22 cellular contexts compared by ENCODE assay signal in genomic region chr3:188326111-188326510, GRCh38.
DNase-seq lines count a peak whose midpoint lies in the region; ATAC-seq and TF ChIP-seq lines count a peak whose summit lies in the region.
"Had no signal": no experiment of that assay in that cellular context is flagged by ENCODE, and none has a peak within 500 bp of the region (broad histone marks: within the 10 kb centered on the region; RNA-seq: fewer than 3 reads in every experiment).

No MANE protein-coding gene starts in this region.

- H3K9me2 ChIP-seq in SK-N-SH (no peaks in the 10 kb centered on the region), MM.1S (replicated peaks; ENCODE audit: insufficient read depth, low read length) (no peaks in the 10 kb centered on the region)

- DNase-seq in SK-N-SH (no peak), dorsolateral prefrontal cortex (no peak), aorta (no peak), UCSD-AML1 (lab: John Stamatoyannopoulos, UW; ENCODE audit: unreplicated experiment) (no peak), foreskin fibroblast (no peak), MM.1S (no peak)
- DNase-seq: 8988T; activated CD4-positive, alpha-beta T cell treated with anti-CD3 and anti-CD28 coated beads, Interleukin-2, amount 10 ng/mL, durations not matched to agents 7 days and 5 days; activated gamma-delta T cell; dermis blood vessel endothelial cell; DMS 273 treated with DMSO at 0.1 percent for 48 hours; NCI-H1436; NCI-H345; ovary; RPMI8226; stimulated activated CD4-positive, alpha-beta T cell treated with anti-CD3 and anti-CD28 coated beads, Interleukin-4, amount 100 ng/mL, for 4 hours; substantia nigra had no signal

- peaks cover 87% of the 10 kb centered on the region for H3K79me2 ChIP-seq in SK-N-SH (ENCODE audit: insufficient read depth)
- no peaks in the 10 kb centered on the region for H3K79me2 ChIP-seq in MM.1S (ENCODE audit: low read length)

- H3K36me3 ChIP-seq in SK-N-SH (replicated peaks in 1 of 2; ENCODE audit: control insufficient read depth in 1 of 2, insufficient read depth in 2 of 2, low read length in 1 of 2) (peaks cover 0 to 30% of the 10 kb centered on the region in 2 experiments), mesodermal cell (ENCODE audit: control insufficient read depth, insufficient read depth, low read length) (peaks cover 23% of the 10 kb centered on the region), aorta (ENCODE audit: control insufficient read depth in 1 of 2, insufficient read depth in 2 of 2, low read length in 1 of 2) (peaks cover 1 to 5% of the 10 kb centered on the region in 2 donors), MM.1S (replicated peaks; ENCODE audit: insufficient read depth, low read length) (no peaks in the 10 kb centered on the region)
- H3K36me3 ChIP-seq: ovary had no signal

- H2AFZ ChIP-seq in SK-N-SH (ENCODE audit: low read depth) (no peak overlapping the region), MM.1S (ENCODE audit: low read length) (no peak overlapping the region)

- H4K20me1 ChIP-seq in SK-N-SH (ENCODE audit: insufficient read depth) = no peaks in the 10 kb centered on the region
- no peaks in the 10 kb centered on the region for H4K20me1 ChIP-seq in MM.1S (ENCODE audit: insufficient read depth, low read length)

- H3K9ac ChIP-seq in SK-N-SH (no peak overlapping the region), MM.1S (ENCODE audit: low read length) (no peak overlapping the region)

- TF ChIP-seq RAD21 in SK-N-SH (IDR thresholded peaks at IDR 0.05; ENCODE audit: low read length) = no peak

- TF ChIP-seq CTCF in SK-N-SH (IDR thresholded peaks at IDR 0.05) (no peak), dorsolateral prefrontal cortex (IDR thresholded peaks at IDR 0.05 in 54 of 56, conservative IDR thresholded peaks at IDR 0.05 in 2 of 56; ENCODE audit: low read depth in 1 of 56, partially characterized antibody in 56 of 56) (no peak), foreskin fibroblast (IDR thresholded peaks at IDR 0.05; ENCODE audit: low read depth, low read length) (no peak), MM.1S (IDR thresholded peaks at IDR 0.05; ENCODE audit: low read length) (no peak)

- H3F3A ChIP-seq in SK-N-SH (replicated peaks; ENCODE audit: insufficient read depth) = peaks cover 6% of the 10 kb centered on the region
- no peaks in the 10 kb centered on the region for H3F3A ChIP-seq in MM.1S (ENCODE audit: insufficient read depth, low read length)

- H3K27me3 ChIP-seq in SK-N-SH (ENCODE audit: insufficient read depth) (no peaks in the 10 kb centered on the region), dorsolateral prefrontal cortex (no peaks in the 10 kb centered on the region), aorta (ENCODE audit: control insufficient read depth in 1 of 2, insufficient read depth in 2 of 2, low read length in 1 of 2) (no peaks in the 10 kb centered on the region), MM.1S (replicated peaks; ENCODE audit: insufficient read depth, low read length) (no peaks in the 10 kb centered on the region)
- H3K27me3 ChIP-seq: ovary had no signal

- ATAC-seq in SK-N-SH treated with all-trans-retinoic acid at 6 μM for 48 hours = peak; percentile 34; the same call in 1 of the 3 replicates
- ATAC-seq in aorta (ENCODE audit: low FRiP score) = peak; percentile 81

- TF ChIP-seq EP300 in SK-N-SH (IDR thresholded peaks at IDR 0.05; ENCODE audit: borderline replicate concordance in 1 of 2, low read depth in 1 of 2, low read length in 1 of 2) = no peak

- H3K27ac ChIP-seq in SK-N-SH (ENCODE audit: low read depth in 2 of 2, low read length in 1 of 2) (peak overlapping the region in 1 of 2 experiments; percentile 19; a peak in 1 of 4 replicates), dorsolateral prefrontal cortex (peak overlapping the region in 34 of 59 donors; percentile 6 to 72 (median 54)), mesodermal cell (ENCODE audit: low read depth, low read length, severe bottlenecking) (peak overlapping the region; percentile 52), aorta (ENCODE audit: low read depth in 1 of 2, low read length in 2 of 2) (peak overlapping the region; percentile 51 to 93), MM.1S (ENCODE audit: low read length) (no peak overlapping the region)
- H3K27ac ChIP-seq: C4-2B, epithelial cell of prostate, ovary, skin epidermis had no signal

- H3K4me3 ChIP-seq in SK-N-SH (ENCODE audit: low read depth in 2 of 2, low read length in 1 of 2) = no peak overlapping the region
- H3K4me3 ChIP-seq in dorsolateral prefrontal cortex = peak overlapping the region in 20 of 59 donors; percentile 1 to 40 (median 18)
- H3K4me3 ChIP-seq in mesodermal cell (ENCODE audit: extremely low read depth, insufficient read depth, low read length, poor library complexity, severe bottlenecking) = no peak overlapping the region
- H3K4me3 ChIP-seq in aorta (ENCODE audit: low read length in 2 of 2) = peak overlapping the region in 1 of 2 donors; percentile 10
- H3K4me3 ChIP-seq in foreskin fibroblast (ENCODE audit: low read depth in 1 of 2, low read length in 2 of 2) = no peak overlapping the region
- H3K4me3 ChIP-seq in MM.1S (ENCODE audit: low read length) = no peak overlapping the region
- H3K4me3 ChIP-seq: ovary, skin epidermis had no signal

- intact Hi-C loops in dorsolateral prefrontal cortex (cut with DNase I) (no loop called here), aorta (cut with DNase I) (no loop called here)

- CTCF ChIA-PET in SK-N-SH (lab: Yijun Ruan, JAX) = interaction anchor here (1.0 kb wide), 1 partner anchor 52 kb away, joined by 3 read pairs; no protein-coding TSS in a partner anchor

- POLR2A ChIA-PET in SK-N-SH (lab: Yijun Ruan, JAX) = no interaction called here

- WGBS in SK-N-SH (ENCODE audit: low lambda C conversion rate) = 81% methylated on average over 9 of the region's 9 CpGs
- WGBS in mesodermal cell (ENCODE audit: insufficient coverage in 2 of 2), 2 experiments = 92 to 100% methylated on average over 7 to 9 of the region's 9 CpGs
- WGBS in aorta, 2 donors = 6 to 10% methylated on average over 9 of the region's 9 CpGs

- H3K4me1 ChIP-seq in SK-N-SH (ENCODE audit: control insufficient read depth in 1 of 2, insufficient read depth in 2 of 2, low read depth in 1 of 2, low read length in 1 of 2) (peaks cover 0 to 7% of the 10 kb centered on the region in 2 experiments; a peak in 1 of 4 replicates), mesodermal cell (ENCODE audit: control insufficient read depth, insufficient read depth, low read length, poor library complexity, severe bottlenecking) (no peaks in the 10 kb centered on the region), aorta (ENCODE audit: control insufficient read depth in 1 of 2, insufficient read depth in 2 of 2, low read length in 2 of 2) (peaks cover 2 to 23% of the 10 kb centered on the region in 2 donors), MM.1S (ENCODE audit: low read length) (no peaks in the 10 kb centered on the region)

- H3K4me2 ChIP-seq in SK-N-SH (no peak overlapping the region), MM.1S (ENCODE audit: low read depth, low read length) (no peak overlapping the region)

- no peaks in the 10 kb centered on the region for H3K9me3 ChIP-seq in SK-N-SH
- H3K9me3 ChIP-seq in mesodermal cell (ENCODE audit: control insufficient read depth, low read length) = no peaks in the 10 kb centered on the region
- H3K9me3 ChIP-seq in aorta (ENCODE audit: control insufficient read depth, low read length) = no peaks in the 10 kb centered on the region
- H3K9me3 ChIP-seq in MM.1S (replicated peaks; ENCODE audit: insufficient read depth, low read length) = no peaks in the 10 kb centered on the region
- H3K9me3 ChIP-seq: ovary had no signal

TF ChIP-seq in SK-N-SH treated with all-trans-retinoic acid at 6 μM for 48 hours, 23 proteins besides CTCF, POLR2A, EP300 and RAD21 (continues in another document):
- TF ChIP-seq PPARA (CRISPR knock-in tag; IDR thresholded peaks at IDR 0.05; ENCODE audit: borderline replicate concordance) = no peak
- TF ChIP-seq GLIS3 (CRISPR knock-in tag; IDR thresholded peaks at IDR 0.05) = no peak
- TF ChIP-seq CSDC2 (CRISPR knock-in tag; IDR thresholded peaks at IDR 0.05) = 0 out of 2 replicates have a peak, but pooled peaks have one; percentile 42
- TF ChIP-seq PATZ1 (CRISPR knock-in tag; IDR thresholded peaks at IDR 0.05; ENCODE audit: borderline replicate concordance) = no peak

TF ChIP-seq in SK-N-SH, 30 proteins besides CTCF, POLR2A, EP300 and RAD21:
- TF ChIP-seq NFIC (IDR thresholded peaks at IDR 0.05; ENCODE audit: borderline replicate concordance) (no peak), IRF3 (IDR thresholded peaks at IDR 0.05; ENCODE audit: low read depth, low read length) (no peak), ZBTB33 (IDR thresholded peaks at IDR 0.05; ENCODE audit: borderline replicate concordance, low read depth) (no peak), TEAD4 (IDR thresholded peaks at IDR 0.05; ENCODE audit: borderline replicate concordance, insufficient read depth) (no peak), FOXJ3 (CRISPR knock-in tag; IDR thresholded peaks at IDR 0.05) (no peak), TAF1 (IDR thresholded peaks at IDR 0.05; ENCODE audit: borderline replicate concordance, low read depth, low read length) (no peak), FOXM1 (IDR thresholded peaks at IDR 0.05; ENCODE audit: low read depth) (no peak), TCF12 (IDR thresholded peaks at IDR 0.05) (no peak), RFX5 (IDR thresholded peaks at IDR 0.05; ENCODE audit: low read length) (no peak)
